In the genomic region with DNA sequence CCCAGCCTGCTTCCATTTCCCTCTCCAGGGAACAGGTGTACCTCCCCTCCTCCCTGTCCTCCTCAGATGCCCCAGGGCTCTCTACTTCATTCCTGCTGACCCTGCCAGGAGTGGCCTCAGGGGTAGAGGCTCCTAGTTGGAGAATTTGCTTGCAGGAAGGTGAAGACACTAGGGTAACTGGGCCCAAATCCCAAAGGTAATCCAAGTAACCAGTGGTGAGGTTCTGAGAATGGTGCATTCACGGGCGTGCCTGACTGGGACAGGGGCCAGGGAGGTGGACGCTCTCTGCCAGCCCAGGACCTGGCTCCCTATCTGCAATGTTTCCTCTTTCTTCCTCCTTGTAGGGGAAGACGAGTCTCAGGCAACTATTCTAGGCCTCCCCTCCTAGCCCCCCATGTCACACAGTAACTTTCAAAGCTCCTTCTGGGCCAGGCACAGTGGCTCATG, we compare ENCODE assay signal across 10 cellular contexts. TPM values are rescaled to one million over a fixed set of nuclear protein-coding genes. Genes with fewer than 3 reads are reported as not detected.
DNase-seq lines count a peak whose midpoint lies in the region; ATAC-seq and TF ChIP-seq lines count a peak whose summit lies in the region.
"Had no signal": no experiment of that assay in that cellular context is flagged by ENCODE, and none has a peak within 500 bp of the region (broad histone marks: within the 10 kb centered on the region; RNA-seq: fewer than 3 reads in every experiment).

No MANE protein-coding gene starts in this region.

- peak overlapping the region; percentile 38 for H3K4me3 Mint-ChIP-seq in activated naive CD4-positive, alpha-beta T cell treated with anti-CD3 and anti-CD28 coated beads, Interleukin-2, amount 10 ng/mL, durations not matched to agents 7 days and 5 days
- peak overlapping the region; percentile 90 for H3K4me3 Mint-ChIP-seq in activated naive CD8-positive, alpha-beta T cell treated with anti-CD3 and anti-CD28 coated beads, Interleukin-2, amount 50 U/mL, for 24 hours

- intact Hi-C loops in right lobe of liver (cut with DNase I): no loop called here

- H3K27ac Mint-ChIP-seq in activated naive CD4-positive, alpha-beta T cell treated with anti-CD3 and anti-CD28 coated beads, Interleukin-2, amount 10 ng/mL, durations not matched to agents 7 days and 5 days: no peak overlapping the region
- H3K27ac Mint-ChIP-seq in activated naive CD4-positive, alpha-beta T cell treated with anti-CD3 and anti-CD28 coated beads, Interleukin-2, amount 50 U/mL, for 72 hours: peak overlapping the region in 1 of 2 donors; percentile 74
- H3K27ac Mint-ChIP-seq in activated naive CD8-positive, alpha-beta T cell treated with anti-CD3 and anti-CD28 coated beads, Interleukin-2, amount 50 U/mL, for 24 hours: no peak overlapping the region

- CTCF ChIA-PET in activated naive CD4-positive, alpha-beta T cell treated with anti-CD3 and anti-CD28 coated beads, Interleukin-2, amount 10 ng/mL, durations not matched to agents 7 days and 5 days (lab: Charles Lee): no interaction called here

- WGBS in right lobe of liver (ENCODE audit: insufficient coverage, low coverage, low lambda C conversion rate, missing lambda C conversion rate): 10% methylated on average over 2 of the region's 4 CpGs

- peaks cover 0 to 39% (median 16%) of the 10 kb centered on the region in 4 donors for H3K4me1 ChIP-seq in right lobe of liver
- H3K4me1 ChIP-seq in subcutaneous abdominal adipose tissue (ENCODE audit: control insufficient read depth in 5 of 5, insufficient read depth in 5 of 5, low read length in 5 of 5): peaks cover 16 to 66% (median 42%) of the 10 kb centered on the region in 5 donors
- H3K4me1 ChIP-seq: SJCRH30 had no signal

- ATAC-seq in activated naive CD4-positive, alpha-beta T cell treated with anti-CD3 and anti-CD28 coated beads, Interleukin-2, amount 50 U/mL, for 72 hours: no peak
- ATAC-seq in activated naive CD8-positive, alpha-beta T cell treated with anti-CD3 and anti-CD28 coated beads, Interleukin-2, amount 50 U/mL, for 24 hours: no peak
- ATAC-seq in right lobe of liver: no peak

- no peak for TF ChIP-seq CTCF in right lobe of liver (IDR thresholded peaks at IDR 0.05)

- H3K4me3 ChIP-seq in right lobe of liver (peak overlapping the region in 2 of 3 donors; percentile 17 to 62), subcutaneous abdominal adipose tissue (ENCODE audit: low read depth in 1 of 5, low read length in 5 of 5) (peak overlapping the region; percentile 36 to 99 (median 88))
- H3K4me3 ChIP-seq: SJCRH30 had no signal

- H3K36me3 Mint-ChIP-seq in activated naive CD4-positive, alpha-beta T cell treated with anti-CD3 and anti-CD28 coated beads, Interleukin-2, amount 10 ng/mL, durations not matched to agents 7 days and 5 days: peaks cover 38% of the 10 kb centered on the region
- peaks cover 0 to 6% of the 10 kb centered on the region in 2 donors for H3K36me3 Mint-ChIP-seq in activated naive CD4-positive, alpha-beta T cell treated with anti-CD3 and anti-CD28 coated beads, Interleukin-2, amount 50 U/mL, for 72 hours
- peaks cover 3% of the 10 kb centered on the region for H3K36me3 Mint-ChIP-seq in activated naive CD8-positive, alpha-beta T cell treated with anti-CD3 and anti-CD28 coated beads, Interleukin-2, amount 50 U/mL, for 24 hours (ENCODE audit: low read depth)

- H3K27ac ChIP-seq in right lobe of liver: peak overlapping the region in 1 of 3 donors; percentile 93
- no peak overlapping the region for H3K27ac ChIP-seq in subcutaneous abdominal adipose tissue (ENCODE audit: low read depth, low read length)
- H3K27ac ChIP-seq: neutrophil, SJCRH30 had no signal

- H3K4me1 Mint-ChIP-seq in activated naive CD4-positive, alpha-beta T cell treated with anti-CD3 and anti-CD28 coated beads, Interleukin-2, amount 10 ng/mL, durations not matched to agents 7 days and 5 days: peaks cover 47% of the 10 kb centered on the region
- peaks cover 38% of the 10 kb centered on the region for H3K4me1 Mint-ChIP-seq in activated naive CD8-positive, alpha-beta T cell treated with anti-CD3 and anti-CD28 coated beads, Interleukin-2, amount 50 U/mL, for 24 hours

- no peak for TF ChIP-seq POLR2A in right lobe of liver (IDR thresholded peaks at IDR 0.05)

- H3K9ac ChIP-seq in subcutaneous abdominal adipose tissue (ENCODE audit: low read length in 5 of 5): peak overlapping the region in 2 of 5 donors; percentile 22 to 94

- no peak for DNase-seq in activated naive CD4-positive, alpha-beta T cell treated with anti-CD3 and anti-CD28 coated beads, Interleukin-2, amount 10 ng/mL, durations not matched to agents 7 days and 5 days
- DNase-seq in activated naive CD4-positive, alpha-beta T cell treated with anti-CD3 and anti-CD28 coated beads, Interleukin-2, amount 50 U/mL, for 72 hours (ENCODE audit: low spot score in 2 of 2): no peak
- DNase-seq in activated naive CD8-positive, alpha-beta T cell treated with anti-CD3 and anti-CD28 coated beads, Interleukin-2, amount 50 U/mL, for 24 hours: no peak
- DNase-seq in right lobe of liver (peak in 1 of 3 donors; percentile 37), NAMALWA (ENCODE audit: low spot score) (no peak), cerebellar nuclear complex (lab: John Stamatoyannopoulos, UW) (no peak), T-helper 9 cell (no peak)
- DNase-seq: SJCRH30 had no signal

- no peaks in the 10 kb centered on the region for H3K9me3 Mint-ChIP-seq in activated naive CD4-positive, alpha-beta T cell treated with anti-CD3 and anti-CD28 coated beads, Interleukin-2, amount 10 ng/mL, durations not matched to agents 7 days and 5 days
- H3K9me3 Mint-ChIP-seq in activated naive CD4-positive, alpha-beta T cell treated with anti-CD3 and anti-CD28 coated beads, Interleukin-2, amount 50 U/mL, for 72 hours: no peaks in the 10 kb centered on the region
- no peaks in the 10 kb centered on the region for H3K9me3 Mint-ChIP-seq in activated naive CD8-positive, alpha-beta T cell treated with anti-CD3 and anti-CD28 coated beads, Interleukin-2, amount 50 U/mL, for 24 hours

- no peaks in the 10 kb centered on the region for H3K27me3 Mint-ChIP-seq in activated naive CD4-positive, alpha-beta T cell treated with anti-CD3 and anti-CD28 coated beads, Interleukin-2, amount 10 ng/mL, durations not matched to agents 7 days and 5 days
- H3K27me3 Mint-ChIP-seq in activated naive CD8-positive, alpha-beta T cell treated with anti-CD3 and anti-CD28 coated beads, Interleukin-2, amount 50 U/mL, for 24 hours: no peaks in the 10 kb centered on the region

- H3K27me3 ChIP-seq in right lobe of liver (no peaks in the 10 kb centered on the region), subcutaneous abdominal adipose tissue (ENCODE audit: control insufficient read depth in 5 of 5, insufficient read depth in 4 of 5, low read length in 5 of 5) (no peaks in the 10 kb centered on the region)
- H3K27me3 ChIP-seq: SJCRH30 had no signal

- H3K9me3 ChIP-seq in right lobe of liver: no peaks in the 10 kb centered on the region
- no peaks in the 10 kb centered on the region for H3K9me3 ChIP-seq in subcutaneous abdominal adipose tissue (ENCODE audit: control insufficient read depth in 5 of 5, low read length in 5 of 5)
- H3K9me3 ChIP-seq: neutrophil, SJCRH30 had no signal

- H3K36me3 ChIP-seq in right lobe of liver (peaks cover 4 to 36% (median 21%) of the 10 kb centered on the region in 4 donors), subcutaneous abdominal adipose tissue (ENCODE audit: control insufficient read depth in 5 of 5, insufficient read depth in 5 of 5, low read length in 5 of 5) (peaks cover 0 to 38% (median 32%) of the 10 kb centered on the region in 5 donors)
- H3K36me3 ChIP-seq: SJCRH30 had no signal

RNA-seq across cellular contexts. Expression of gene SLC35C1, which starts 2.9 kb away (rescaled TPM):
- 10 to 100 TPM in 1 of 2 donors, 1 to 10 TPM in 1; 7.9 to 10.8 TPM for total RNA-seq in activated naive CD4-positive, alpha-beta T cell treated with anti-CD3 and anti-CD28 coated beads, Interleukin-2, amount 50 U/mL, for 72 hours
- 100 to 1,000 TPM in 3 of 6 experiments, 10 to 100 TPM in 3; 11.6 to 134 (median 83.9) TPM for total RNA-seq in right lobe of liver

RNA-seq across cellular contexts. Expression of gene CRY2, which starts 39.5 kb away (rescaled TPM):
- 10 to 100 TPM; 14.0 to 31.4 TPM for total RNA-seq in activated naive CD4-positive, alpha-beta T cell treated with anti-CD3 and anti-CD28 coated beads, Interleukin-2, amount 50 U/mL, for 72 hours
- total RNA-seq in right lobe of liver: 100 to 1,000 TPM in 1 of 6 experiments, 10 to 100 TPM in 5; 19.6 to 104 (median 31.5) TPM
